In the genomic region with DNA sequence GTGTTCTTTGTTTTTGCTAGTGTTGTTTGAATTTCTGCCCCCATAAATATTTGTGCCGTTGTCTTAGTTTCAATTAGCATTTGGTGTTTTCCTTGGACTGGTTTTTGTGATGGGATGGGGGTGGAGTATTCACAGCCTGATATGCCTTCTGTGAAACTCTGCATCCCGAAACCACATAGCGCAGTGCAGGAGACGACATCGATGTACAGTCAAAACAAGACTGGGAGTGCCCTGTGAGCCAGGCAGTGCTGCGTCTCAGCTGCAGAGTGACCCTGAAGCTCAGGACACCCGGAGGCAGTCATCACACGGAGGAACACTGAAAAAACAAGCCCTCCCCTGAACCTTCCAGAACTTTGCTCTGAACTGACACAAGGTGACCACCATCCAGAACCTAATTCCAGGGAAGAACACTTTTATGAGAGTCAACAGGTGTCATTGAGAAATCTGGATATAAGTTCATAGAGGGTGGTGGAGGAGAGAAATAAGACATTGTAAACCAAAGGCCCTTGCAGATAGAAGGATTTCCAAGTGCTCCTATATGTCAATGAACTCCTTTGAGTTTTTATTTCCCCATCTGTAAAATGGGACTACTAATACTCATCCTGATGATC, we compare ENCODE assay signal across 24 cellular contexts.
A peak's percentile ranks its signal among the peaks of the same experiment; 100 is the strongest.
DNase-seq lines count a peak whose midpoint lies in the region; ATAC-seq, FAIRE-seq and TF ChIP-seq lines count a peak whose summit lies in the region.
"Had no signal": no experiment of that assay in that cellular context is flagged by ENCODE, and none has a peak within 500 bp of the region (broad histone marks: within the 10 kb centered on the region; RNA-seq: fewer than 3 reads in every experiment).

No MANE protein-coding gene starts in this region.

- H3K27ac ChIP-seq in GM23248 (no peak overlapping the region), K562 (ENCODE audit: extremely low read depth, low read depth, low read length) (no peak overlapping the region), osteoblast (ENCODE audit: low read depth, low read length) (no peak overlapping the region)
- H3K27ac ChIP-seq: PC-9, SJCRH30 had no signal

- no peaks in the 10 kb centered on the region for H3K27me3 ChIP-seq in GM23248 (replicated peaks; ENCODE audit: insufficient read depth)
- H3K27me3 ChIP-seq in K562 (ENCODE audit: control insufficient read depth in 2 of 2, insufficient read depth in 2 of 2, low read length in 2 of 2), result peaks cover 31 to 58% of the 10 kb centered on the region in 2 experiments
- no peaks in the 10 kb centered on the region for H3K27me3 ChIP-seq in osteoblast (ENCODE audit: insufficient read depth, low read length)
- H3K27me3 ChIP-seq: BE2C, SJCRH30 had no signal

- 0 out of 2 replicates have a peak overlapping the region, but pooled peaks have one; percentile 12 for H2AFZ ChIP-seq in GM23248
- no peak overlapping the region for H2AFZ ChIP-seq in K562 (ENCODE audit: low read depth, low read length)
- peak overlapping the region; percentile 64 for H2AFZ ChIP-seq in osteoblast (ENCODE audit: low read length)
- H2AFZ ChIP-seq: PC-9 had no signal

- H3K9me2 ChIP-seq in GM23248 (ENCODE audit: insufficient read depth), result no peaks in the 10 kb centered on the region

- TF ChIP-seq CTCF in K562 (IDR thresholded peaks at IDR 0.05 in 2 of 3, conservative IDR thresholded peaks at IDR 0.05 in 1 of 3; ENCODE audit: insufficient read depth in 2 of 3, low read depth in 1 of 3, low read length in 3 of 3) (no peak), osteoblast (IDR thresholded peaks at IDR 0.05; ENCODE audit: extremely low read depth, low read depth, low read length) (no peak)

- no peaks in the 10 kb centered on the region for H3K9me3 ChIP-seq in GM23248 (ENCODE audit: low read depth)
- H3K9me3 ChIP-seq in K562 (replicated peaks; ENCODE audit: control insufficient read depth, insufficient read depth, low read depth, low read length), result no peaks in the 10 kb centered on the region
- no peaks in the 10 kb centered on the region for H3K9me3 ChIP-seq in osteoblast (ENCODE audit: low read depth, low read length)
- H3K9me3 ChIP-seq: BE2C, SJCRH30 had no signal

- TF ChIP-seq EP300 in K562 (IDR thresholded peaks at IDR 0.05; ENCODE audit: low read length), result no peak

- POLR2A ChIA-PET in K562 (lab: Yijun Ruan, JAX), result no interaction called here

- CTCF ChIA-PET in K562 (lab: Yijun Ruan, JAX; ENCODE audit: low intra/inter-chr PET ratio), result no interaction called here

- H3K4me1 ChIP-seq in GM23248 (ENCODE audit: insufficient read depth) (peaks cover 7% of the 10 kb centered on the region; the same call in 1 of the 2 replicates), K562 (replicated peaks in 1 of 2; ENCODE audit: control insufficient read depth in 2 of 2, insufficient read depth in 2 of 2, low read length in 2 of 2) (no peaks in the 10 kb centered on the region), osteoblast (ENCODE audit: insufficient read depth, low read length) (peaks cover 7% of the 10 kb centered on the region)
- H3K4me1 ChIP-seq: BE2C, SJCRH30 had no signal

- H3K36me3 ChIP-seq in GM23248 (ENCODE audit: low read depth), result no peaks in the 10 kb centered on the region
- no peaks in the 10 kb centered on the region for H3K36me3 ChIP-seq in K562 (ENCODE audit: control insufficient read depth, insufficient read depth, low read length)
- no peaks in the 10 kb centered on the region for H3K36me3 ChIP-seq in osteoblast (ENCODE audit: insufficient read depth, low read length)
- H3K36me3 ChIP-seq: BE2C, SJCRH30 had no signal

- no TSS peak for BruUV-seq in K562 (replicated peaks; lab: Mats Ljungman, UMichigan)

- intact Hi-C loops in K562 (cut with micrococcal nuclease), result loop anchor here (10.0 kb wide), 1 partner anchor 139 kb away; a partner anchor contains a TSS

- 30 to 31% methylated on average over 8 of the region's 8 CpGs for WGBS in GM23248 (ENCODE audit: low coverage in 1 of 2, low lambda C conversion rate in 2 of 2, missing lambda C conversion rate in 2 of 2), 2 experiments
- 3% methylated on average over 8 of the region's 8 CpGs for WGBS in K562 (ENCODE audit: insufficient coverage, low coverage, missing lambda C conversion rate)

- H3K4me2 ChIP-seq in GM23248 (ENCODE audit: unreplicated experiment), result no peak overlapping the region
- H3K4me2 ChIP-seq in K562 (ENCODE audit: insufficient read depth, low read length), result no peak overlapping the region
- H3K4me2 ChIP-seq in osteoblast (ENCODE audit: insufficient read depth, low read length), result no peak overlapping the region
- H3K4me2 ChIP-seq: PC-9 had no signal

- no peak for FAIRE-seq in K562 (lab: Jason Lieb, UNC)
- FAIRE-seq: D721Med had no signal

- H4K20me1 ChIP-seq in GM23248 (ENCODE audit: insufficient read depth) (no peaks in the 10 kb centered on the region), K562 (replicated peaks; ENCODE audit: control insufficient read depth, insufficient read depth, low read length) (no peaks in the 10 kb centered on the region), osteoblast (ENCODE audit: insufficient read depth, low read length) (no peaks in the 10 kb centered on the region)

- DNase-seq in GM23248 (peak; percentile 32), K562 (ENCODE audit: extremely low read depth in 1 of 4, low spot score in 3 of 4) (no peak), fibroblast of gingiva (ENCODE audit: low read depth) (peak; percentile 21), osteoblast (ENCODE audit: insufficient read length, low spot score, missing footprints) (no peak), HuH-7.5 (ENCODE audit: low spot score) (no peak), hippocampal formation (lab: John Stamatoyannopoulos, UW) (no peak)
- DNase-seq: BE2C; CD4-positive, CD25-positive, alpha-beta regulatory T cell; H7; HFFc6; Kasumi-1; NCI-H1105; NCI-H146; NCI-H1930; NCI-H2107; NCI-H446; NCI-H524 treated with DMSO at 0.1 percent for 48 hours; PC-9; SJCRH30 had no signal

- no peak for TF ChIP-seq POLR2A in K562 (conservative IDR thresholded peaks at IDR 0.05)

- in situ Hi-C loops in GM23248 (cut with MboI) (no loop called here), K562 (cut with MboI) (no loop called here)

- no peak overlapping the region for H3K9ac ChIP-seq in GM23248
- H3K9ac ChIP-seq in K562 (ENCODE audit: insufficient read depth in 1 of 2, low read depth in 2 of 2, low read length in 2 of 2), result no peak overlapping the region

- H3F3A ChIP-seq in GM23248 (ENCODE audit: insufficient read depth), result peaks cover 11% of the 10 kb centered on the region; the same call in 1 of the 2 replicates

- H3K9me1 ChIP-seq in K562 (ENCODE audit: control insufficient read depth, insufficient read depth, low read length), result no peaks in the 10 kb centered on the region

- ATAC-seq in K562 (no peak), GM18873 (IDR thresholded peaks at IDR 0.05; ENCODE audit: low FRiP score, unreplicated experiment) (no peak), HG02852 (IDR thresholded peaks at IDR 0.05; ENCODE audit: unreplicated experiment) (no peak)
- ATAC-seq: Right ventricle myocardium inferior, SK-N-SH treated with all-trans-retinoic acid at 6 μM for 48 hours had no signal

- TF ChIP-seq RAD21 in K562 (CRISPR knock-in tag; conservative IDR thresholded peaks at IDR 0.05 in 1 of 2, IDR thresholded peaks at IDR 0.05 in 1 of 2), result no peak

- H3K4me3 ChIP-seq in GM23248 (no peak overlapping the region), K562 (no peak overlapping the region), osteoblast (ENCODE audit: insufficient read depth, low read length) (no peak overlapping the region)
- H3K4me3 ChIP-seq: PC-9, SJCRH30 had no signal

- H3K79me2 ChIP-seq in GM23248 (ENCODE audit: insufficient read depth) (no peaks in the 10 kb centered on the region), K562 (ENCODE audit: control insufficient read depth, insufficient read depth, low read length) (no peaks in the 10 kb centered on the region), osteoblast (ENCODE audit: insufficient read depth, low read length) (no peaks in the 10 kb centered on the region)

TF ChIP-seq in K562, 482 proteins besides CTCF, POLR2A, EP300 and RAD21:
- TF ChIP-seq RBM25 (IDR thresholded peaks at IDR 0.05; ENCODE audit: low read depth, low read length, severe bottlenecking) (peak; percentile 53), CREB1 (IDR thresholded peaks at IDR 0.05) (no peak), CREB1 (CRISPR knock-in tag; IDR thresholded peaks at IDR 0.05) (no peak)

Comparison
In these comparisons a context has a peak if more than half of its experiments do, and no peak if none do; other contexts are left out.
1. DNase-seq: peak in GM23248 (single experiment) and fibroblast of gingiva (single experiment); none in K562 (0 of 4), osteoblast (single experiment), HuH-7.5 (single experiment) and hippocampal formation (0 of 2).